Comparison of ENCODE assay signal across 8 cellular contexts in genomic region chr22:30591588-30592359, GRCh38. TPM values are rescaled to one million over a fixed set of nuclear protein-coding genes. Genes with fewer than 3 reads are reported as not detected.
DNase-seq lines count a peak whose midpoint lies in the region; ATAC-seq, FAIRE-seq and TF ChIP-seq lines count a peak whose summit lies in the region.

PES1 (minus strand) TSS chr22:30591910; CDS start chr22:30591833, 77 bp downstream.

- WGBS in pancreas, 2 donors = 0% methylated on average over 49 of the region's 49 CpGs

- H3K9ac ChIP-seq in adipocyte (ENCODE audit: low read length) = peak within 1 kb of the TSS; percentile 98

- H3K27me3 ChIP-seq in adipocyte (replicated peaks; ENCODE audit: control insufficient read depth, insufficient read depth, low read length) (peaks cover 3% of the 10 kb centered on the region), pancreas (no peaks in the 10 kb centered on the region), tibial artery (no peaks in the 10 kb centered on the region)

- peaks cover 22% of the 10 kb centered on the region for H3K36me3 ChIP-seq in adipocyte (ENCODE audit: control insufficient read depth, insufficient read depth, low read length, severe bottlenecking)
- H3K36me3 ChIP-seq in pancreas = peaks cover 6 to 22% (median 15%) of the 10 kb centered on the region in 3 donors
- H3K36me3 ChIP-seq in tibial artery = peaks cover 25 to 31% (median 28%) of the 10 kb centered on the region in 3 donors

- H3K27ac ChIP-seq in pancreas = peak within 1 kb of the TSS; percentile 53 to 91 (median 72)
- H3K27ac ChIP-seq in tibial artery = peak within 1 kb of the TSS; percentile 73 to 74

- intact Hi-C loops in Right ventricle myocardium superior (cut with DNase I) = no loop called here
- intact Hi-C loops in pancreas (cut with DNase I) = no loop called here
- intact Hi-C loops in tibial artery (cut with DNase I; ENCODE audit: low total_unique reads) = no loop called here

- peak; percentile 98 for FAIRE-seq in pancreas (lab: Jason Lieb, UNC)

- TF ChIP-seq CTCF in GM12875 (IDR thresholded peaks at IDR 0.05; ENCODE audit: borderline replicate concordance, insufficient read depth, low read depth, low read length) (no peak), pancreas (IDR thresholded peaks at IDR 0.05) (no peak), tibial artery (IDR thresholded peaks at IDR 0.05) (no peak)

- H3K9me3 ChIP-seq in adipocyte (ENCODE audit: control insufficient read depth, low read length) (no peaks in the 10 kb centered on the region), pancreas (no peaks in the 10 kb centered on the region), tibial artery (no peaks in the 10 kb centered on the region)

- H3K4me1 ChIP-seq in adipocyte (ENCODE audit: control insufficient read depth, insufficient read depth, low read length) (peaks cover 11% of the 10 kb centered on the region), pancreas (peaks cover 7 to 16% (median 8%) of the 10 kb centered on the region in 3 donors), tibial artery (peaks cover 0 to 23% (median 17%) of the 10 kb centered on the region in 4 donors)

- ATAC-seq in HG02763 (IDR thresholded peaks at IDR 0.05; ENCODE audit: unreplicated experiment) (peak; percentile 92), Right ventricle myocardium superior (ENCODE audit: poor library complexity) (peak; percentile 100), pancreas (peak; percentile 95 to 99 (median 98))

- H3K4me3 ChIP-seq in GM12875 (ENCODE audit: low read depth, low read length) (peak within 1 kb of the TSS; percentile 66), adipocyte (ENCODE audit: low read length) (peak within 1 kb of the TSS; percentile 98), pancreas (peak within 1 kb of the TSS; percentile 72 to 93 (median 86)), tibial artery (peak within 1 kb of the TSS; percentile 72 to 86)

- peak; percentile 79 for DNase-seq in NCI-H1417 treated with DMSO at 0.1 percent for 48 hours (lab: John Stamatoyannopoulos, UW)
- peak; percentile 79 to 96 for DNase-seq in SW 1271 (lab: John Stamatoyannopoulos, UW)
- peak; percentile 100 for DNase-seq in adipocyte (ENCODE audit: low read depth)
- DNase-seq in Right ventricle myocardium superior = peak; percentile 96
- DNase-seq in pancreas = peak; percentile 88 to 97 (median 96)
- DNase-seq in tibial artery = peak; percentile 95 to 96

RNA-seq across cellular contexts. Expression of gene PES1, which starts in this region (rescaled TPM):
- total RNA-seq in Right ventricle myocardium superior (19.3 TPM), pancreas (10 to 100 TPM; 33.8 to 66.9 (median 36.7) TPM)
- polyA plus RNA-seq in pancreas = 10 to 100 TPM; 54.1 to 55.8 TPM

Comparison
In these comparisons a context has a peak if more than half of its experiments do, and no peak if none do; other contexts are left out.
1. Peak in every context shown above with its lines: DNase-seq, ATAC-seq, H3K4me3 ChIP-seq and H3K27ac ChIP-seq.